In the genomic region with DNA sequence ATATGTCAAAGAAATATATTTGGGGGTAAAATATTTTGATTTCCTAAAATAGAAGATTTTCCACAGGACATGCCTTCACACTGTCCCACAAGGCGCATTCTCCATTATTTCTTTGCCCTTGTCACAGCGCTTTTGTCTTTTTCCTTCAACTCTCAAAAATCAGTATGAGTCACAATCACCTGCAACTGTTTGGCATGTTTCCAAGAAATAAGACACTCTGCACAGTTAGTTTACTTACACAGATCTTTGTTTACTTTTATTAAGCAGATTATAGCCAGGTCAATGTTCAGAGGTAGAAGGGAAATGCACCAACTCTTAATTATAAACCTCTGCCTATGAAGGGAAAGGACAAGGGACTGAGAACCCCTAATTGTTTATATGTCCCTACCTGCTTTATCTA, we compare ENCODE assay signal across 1 cellular context.
TF ChIP-seq lines count a peak whose summit lies in the region.

No MANE protein-coding gene starts in this region.

TF ChIP-seq in K562, 482 proteins besides CTCF, POLR2A, EP300 and RAD21 (continued from another document):
- peak; percentile 51; the same call in 1 of the 2 replicates for TF ChIP-seq DPF2 (IDR thresholded peaks at IDR 0.05)
